Comparison of ENCODE assay signal across 8 cellular contexts in genomic region chr2:24456610-24457556, GRCh38. TPM values are rescaled to one million over a fixed set of nuclear protein-coding genes. Genes with fewer than 3 reads are reported as not detected.
DNase-seq lines count a peak whose midpoint lies in the region; ATAC-seq and TF ChIP-seq lines count a peak whose summit lies in the region.

No MANE protein-coding gene starts in this region.

- TF ChIP-seq CTCF in fibroblast of lung (conservative IDR thresholded peaks at IDR 0.05 in 1 of 2, IDR thresholded peaks at IDR 0.05 in 1 of 2; ENCODE audit: low read depth in 1 of 2, low read length in 2 of 2) (no peak), GM13977 (IDR thresholded peaks at IDR 0.05; ENCODE audit: extremely low read depth, insufficient read depth, missing control alignments) (no peak)

- H3K4me2 ChIP-seq in fibroblast of lung (ENCODE audit: extremely low read depth, insufficient read depth, low read length), result peak overlapping the region; percentile 60

- no peaks in the 10 kb centered on the region for H3K79me2 ChIP-seq in fibroblast of lung (ENCODE audit: control insufficient read depth, insufficient read depth, low read length)

- intact Hi-C loops in sciatic nerve (cut with DNase I), result no loop called here

- H4K20me1 ChIP-seq in fibroblast of lung (ENCODE audit: control insufficient read depth, extremely low read depth, insufficient read depth, low read length), result no peaks in the 10 kb centered on the region

- H3K27ac ChIP-seq in fibroblast of lung (ENCODE audit: insufficient read depth, low read length), result no peak overlapping the region

- no peaks in the 10 kb centered on the region for H3K9me3 ChIP-seq in fibroblast of lung (ENCODE audit: control insufficient read depth, insufficient read depth, low read depth, low read length)

- in situ Hi-C loops in G401 (cut with HindIII; ENCODE audit: low sequenced_read_pairs), result no loop called here
- in situ Hi-C loops in GM13977 (cut with MboI; ENCODE audit: low pct_unique_long_range_greater_than_20kb, low sequenced_read_pairs, unreplicated experiment), result no loop called here

- H3K4me3 ChIP-seq in fibroblast of lung (replicated peaks in 1 of 4; ENCODE audit: control extremely low read depth in 1 of 4, insufficient read depth in 1 of 4, low read depth in 3 of 4, low read length in 4 of 4), result no peak overlapping the region

- no peaks in the 10 kb centered on the region for H3K36me3 ChIP-seq in fibroblast of lung (ENCODE audit: control insufficient read depth, insufficient read depth, low read length)

- ATAC-seq in sciatic nerve, result peak; percentile 94
- ATAC-seq in HG02642 (IDR thresholded peaks at IDR 0.05; ENCODE audit: poor library complexity, unreplicated experiment), result no peak
- ATAC-seq in HG03520 (IDR thresholded peaks at IDR 0.05; ENCODE audit: unreplicated experiment), result no peak

- H3K9ac ChIP-seq in fibroblast of lung (ENCODE audit: insufficient read depth, low read length), result no peak overlapping the region

- peak; percentile 31 for DNase-seq in G401 (ENCODE audit: low spot score)
- DNase-seq in RPMI7951 (ENCODE audit: low read depth), result peak; percentile 83
- DNase-seq in fibroblast of lung (ENCODE audit: low read depth in 2 of 2), result peak; percentile 82 to 83
- DNase-seq in sciatic nerve (ENCODE audit: low spot score), result peak; percentile 76
- no peak for DNase-seq in activated CD4-positive, alpha-beta T cell treated with anti-CD3 and anti-CD28 coated beads, Interleukin-2, amount 50 U/mL, for 4 hours
- DNase-seq in GM13977 (ENCODE audit: low spot score), result no peak

- H2AFZ ChIP-seq in fibroblast of lung (ENCODE audit: low read length), result no peak overlapping the region

- H3K27me3 ChIP-seq in fibroblast of lung (ENCODE audit: control insufficient read depth, insufficient read depth, low read length), result no peaks in the 10 kb centered on the region

- peaks cover 3% of the 10 kb centered on the region for H3K4me1 ChIP-seq in fibroblast of lung (ENCODE audit: control insufficient read depth, extremely low read depth, insufficient read depth, low read length)

RNA-seq across cellular contexts. Expression of gene NCOA1, which starts 34.2 kb away (rescaled TPM):
- total RNA-seq in G401 (2014; rRNA removed; shearing (Covaris generic)), result 5.0 and 8.9 TPM in 2 replicates
- 8.3 and 9.9 TPM in 2 replicates for total RNA-seq in RPMI7951 (2014; rRNA removed; shearing (Covaris generic))
- 14.6 and 15.5 TPM in 2 replicates for total RNA-seq in fibroblast of lung
- 19.1 and 19.8 TPM in 2 replicates for polyA plus RNA-seq in fibroblast of lung
- polyA plus RNA-seq in fibroblast of lung (2012), result 8.3 and 10.6 TPM in 2 replicates
- 14.1 and 21.7 TPM in 2 replicates for polyA minus RNA-seq in fibroblast of lung (ENCODE audit: low replicate concordance)
- total RNA-seq in sciatic nerve, result 89.7 TPM

Comparison
In these comparisons a context has a peak if more than half of its experiments do, and no peak if none do; other contexts are left out.
1. DNase-seq: peak in G401 (single experiment), RPMI7951 (single experiment), fibroblast of lung (2 of 2) and sciatic nerve (single experiment); none in activated CD4-positive, alpha-beta T cell treated with anti-CD3 and anti-CD28 coated beads, Interleukin-2, amount 50 U/mL, for 4 hours (0 of 2) and GM13977 (single experiment).